In genomic region chr2:218566296-218566695, GRCh38 we compare ENCODE assay signal across 13 cellular contexts. TPM values are rescaled to one million over a fixed set of nuclear protein-coding genes. Genes with fewer than 3 reads are reported as not detected.
DNase-seq lines count a peak whose midpoint lies in the region; ATAC-seq and TF ChIP-seq lines count a peak whose summit lies in the region.
"Had no signal": no experiment of that assay in that cellular context is flagged by ENCODE, and none has a peak within 500 bp of the region (broad histone marks: within the 10 kb centered on the region; RNA-seq: fewer than 3 reads in every experiment).

No MANE protein-coding gene starts in this region.

- H3K4me1 ChIP-seq in CD8-positive, alpha-beta T cell (ENCODE audit: insufficient read depth, low read length), result peaks cover 37% of the 10 kb centered on the region
- H3K4me1 ChIP-seq in HUES64 (ENCODE audit: insufficient read depth, low read length), result peaks cover 17% of the 10 kb centered on the region

- WGBS in HUES64, result 100% methylated on average over 1 of the region's 1 CpG

- H3K4me3 ChIP-seq in CD8-positive, alpha-beta T cell (ENCODE audit: low read depth, low read length), result no peak overlapping the region
- H3K4me3 ChIP-seq in HUES64 (ENCODE audit: low read length) (peak overlapping the region; percentile 87; the same call in 1 of the 2 replicates), MG63 (no peak overlapping the region)
- H3K4me3 ChIP-seq: tibial artery had no signal

- H3K36me3 Mint-ChIP-seq in CD8-positive, alpha-beta T cell, result peaks cover 53% of the 10 kb centered on the region
- peaks cover 68% of the 10 kb centered on the region for H3K36me3 Mint-ChIP-seq in activated CD4-positive, alpha-beta memory T cell treated with anti-CD3 and anti-CD28 coated beads, Interleukin-2, amount 10 ng/mL, durations not matched to agents 7 days and 5 days (ENCODE audit: low read depth)
- H3K36me3 Mint-ChIP-seq in natural killer cell, result no peaks in the 10 kb centered on the region

- no peaks in the 10 kb centered on the region for H3K27me3 ChIP-seq in CD8-positive, alpha-beta T cell (ENCODE audit: insufficient read depth, low read length)
- H3K27me3 ChIP-seq in HUES64 (ENCODE audit: insufficient read depth, low read length), result no peaks in the 10 kb centered on the region
- no peaks in the 10 kb centered on the region for H3K27me3 ChIP-seq in MG63
- H3K27me3 ChIP-seq: tibial artery had no signal

- H3K9me3 ChIP-seq in CD8-positive, alpha-beta T cell (ENCODE audit: low read length), result no peaks in the 10 kb centered on the region
- H3K9me3 ChIP-seq in HUES64 (ENCODE audit: insufficient read depth, low read depth, low read length), result no peaks in the 10 kb centered on the region
- H3K9me3 ChIP-seq in MG63, result no peaks in the 10 kb centered on the region
- H3K9me3 ChIP-seq: psoas muscle, tibial artery had no signal

- no peaks in the 10 kb centered on the region for H3K27me3 Mint-ChIP-seq in CD8-positive, alpha-beta T cell (ENCODE audit: low read depth)
- no peaks in the 10 kb centered on the region for H3K27me3 Mint-ChIP-seq in activated CD4-positive, alpha-beta memory T cell treated with anti-CD3 and anti-CD28 coated beads, Interleukin-2, amount 10 ng/mL, durations not matched to agents 7 days and 5 days
- H3K27me3 Mint-ChIP-seq in natural killer cell (ENCODE audit: low read depth in 2 of 2), result no peaks in the 10 kb centered on the region

- POLR2A ChIA-PET in CD8-positive, alpha-beta T cell (lab: Charles Lee), result no interaction called here
- POLR2A ChIA-PET in activated CD4-positive, alpha-beta memory T cell treated with anti-CD3 and anti-CD28 coated beads, Interleukin-2, amount 10 ng/mL, durations not matched to agents 7 days and 5 days (lab: Charles Lee), result interaction anchor here (2.6 kb wide), 1 partner anchor 93 kb away, joined by 19 read pairs; the partner anchor contains the start of genes BCS1L and ZNF142

- H3K27ac Mint-ChIP-seq in CD8-positive, alpha-beta T cell, result peak overlapping the region; percentile 32
- peak overlapping the region; percentile 26 for H3K27ac Mint-ChIP-seq in activated CD4-positive, alpha-beta memory T cell treated with anti-CD3 and anti-CD28 coated beads, Interleukin-2, amount 10 ng/mL, durations not matched to agents 7 days and 5 days
- peak overlapping the region; percentile 92 to 95 for H3K27ac Mint-ChIP-seq in natural killer cell

- TF ChIP-seq CTCF in CD8-positive, alpha-beta T cell (IDR thresholded peaks at IDR 0.05), result no peak
- no peak for TF ChIP-seq CTCF in natural killer cell (IDR thresholded peaks at IDR 0.05)

- CTCF ChIA-PET in CD8-positive, alpha-beta T cell (lab: Charles Lee), result no interaction called here
- CTCF ChIA-PET in activated CD4-positive, alpha-beta memory T cell treated with anti-CD3 and anti-CD28 coated beads, Interleukin-2, amount 10 ng/mL, durations not matched to agents 7 days and 5 days (lab: Charles Lee), result no interaction called here

- peak overlapping the region; percentile 96 for H3K4me3 Mint-ChIP-seq in CD8-positive, alpha-beta T cell
- H3K4me3 Mint-ChIP-seq in activated CD4-positive, alpha-beta memory T cell treated with anti-CD3 and anti-CD28 coated beads, Interleukin-2, amount 10 ng/mL, durations not matched to agents 7 days and 5 days, result peak overlapping the region; percentile 93
- H3K4me3 Mint-ChIP-seq in natural killer cell, result peak overlapping the region; percentile 99

- no peak for ATAC-seq in CD8-positive, alpha-beta T cell
- ATAC-seq in natural killer cell, result no peak
- ATAC-seq: left colon, psoas muscle had no signal

- intact Hi-C loops in CD8-positive, alpha-beta T cell (cut with DNase I, micrococcal nuclease), result loop anchor here (5.0 kb wide), 5 partner anchors 106 to 1031 kb away; partner anchors contain the start of genes CNPPD1 (in 1 of the 2), GMPPA (in 1 of the 2), RETREG2 (in 1 of the 2) and RNF25 (in 1 of the 2)
- intact Hi-C loops in natural killer cell (cut with micrococcal nuclease), result loop anchor here (5.0 kb wide), 2 partner anchors 691 to 821 kb away; partner anchors contain the start of gene DNPEP

- H3K9me3 Mint-ChIP-seq in CD8-positive, alpha-beta T cell, result no peaks in the 10 kb centered on the region
- no peaks in the 10 kb centered on the region for H3K9me3 Mint-ChIP-seq in activated CD4-positive, alpha-beta memory T cell treated with anti-CD3 and anti-CD28 coated beads, Interleukin-2, amount 10 ng/mL, durations not matched to agents 7 days and 5 days
- H3K9me3 Mint-ChIP-seq in natural killer cell, result no peaks in the 10 kb centered on the region

- no peak for DNase-seq in CD8-positive, alpha-beta T cell
- DNase-seq in activated CD4-positive, alpha-beta memory T cell treated with anti-CD3 and anti-CD28 coated beads, Interleukin-2, amount 10 ng/mL, durations not matched to agents 7 days and 5 days, result no peak
- DNase-seq in natural killer cell (no peak), NCI-H1436 treated with DMSO at 0.1 percent for 48 hours (lab: John Stamatoyannopoulos, UW) (no peak), NCI-H2029 treated with DMSO at 0.1 percent for 48 hours (lab: John Stamatoyannopoulos, UW) (no peak), MG63 (no peak), SK-N-DZ (ENCODE audit: low spot score) (no peak)
- DNase-seq: left colon, NCI-H345, psoas muscle, SHP77, tibial artery had no signal

- H3K9ac ChIP-seq in HUES64 (ENCODE audit: low read depth, low read length), result no peak overlapping the region

- H3K27ac ChIP-seq in CD8-positive, alpha-beta T cell (ENCODE audit: low read depth, low read length), result no peak overlapping the region
- H3K27ac ChIP-seq in HUES64 (ENCODE audit: low read depth, low read length), result no peak overlapping the region

- H3K4me1 Mint-ChIP-seq in CD8-positive, alpha-beta T cell (ENCODE audit: low read depth), result peaks cover 55% of the 10 kb centered on the region
- peaks cover 56% of the 10 kb centered on the region for H3K4me1 Mint-ChIP-seq in activated CD4-positive, alpha-beta memory T cell treated with anti-CD3 and anti-CD28 coated beads, Interleukin-2, amount 10 ng/mL, durations not matched to agents 7 days and 5 days
- peaks cover 41 to 65% of the 10 kb centered on the region in 2 donors for H3K4me1 Mint-ChIP-seq in natural killer cell

- peaks cover 4% of the 10 kb centered on the region for H3K36me3 ChIP-seq in CD8-positive, alpha-beta T cell (ENCODE audit: insufficient read depth, low read length)
- H3K36me3 ChIP-seq in HUES64 (ENCODE audit: insufficient read depth, low read length) (peaks cover 61% of the 10 kb centered on the region), MG63 (peaks cover 52% of the 10 kb centered on the region)

RNA-seq across cellular contexts. Expression of gene USP37, which starts 1.9 kb away (rescaled TPM):
- total RNA-seq in CD8-positive, alpha-beta T cell, result 10 to 100 TPM; 22.8 to 23.2 TPM
- polyA plus RNA-seq in HUES64 (2013, experiment 1 of 2), result 12.4 TPM
- 11.5 TPM for polyA plus RNA-seq in HUES64 (2013, experiment 2 of 2)
- total RNA-seq in activated CD4-positive, alpha-beta memory T cell treated with anti-CD3 and anti-CD28 coated beads, Interleukin-2, amount 10 ng/mL, durations not matched to agents 7 days and 5 days, result 10 to 100 TPM; 30.2 to 32.7 TPM
- 10 to 100 TPM; 18.3 to 26.2 (median 21.6) TPM for total RNA-seq in natural killer cell
- total RNA-seq in MG63 (2014; rRNA removed; shearing (Covaris generic); ENCODE audit: low replicate concordance), result 4.9 and 6.8 TPM in 2 replicates
- 12.6 and 15.5 TPM in 2 replicates for polyA plus RNA-seq in SK-N-DZ (2014; cell fraction: cytosol; rRNA removed)
- polyA plus RNA-seq in SK-N-DZ (2014; cell fraction: nucleus; rRNA removed), result 12.1 and 17.8 TPM in 2 replicates

RNA-seq across cellular contexts. Expression of gene CNOT9, which starts 2.3 kb away (rescaled TPM):
- 10 to 100 TPM; 73.9 to 79.3 TPM for total RNA-seq in CD8-positive, alpha-beta T cell
- 78.1 TPM for polyA plus RNA-seq in HUES64 (2013, experiment 1 of 2)
- polyA plus RNA-seq in HUES64 (2013, experiment 2 of 2), result 74.8 TPM
- 10 to 100 TPM; 77.1 to 77.3 TPM for total RNA-seq in activated CD4-positive, alpha-beta memory T cell treated with anti-CD3 and anti-CD28 coated beads, Interleukin-2, amount 10 ng/mL, durations not matched to agents 7 days and 5 days
- total RNA-seq in natural killer cell, result 10 to 100 TPM; 61.4 to 66.7 (median 66.3) TPM
- 115 and 131 TPM in 2 replicates for total RNA-seq in MG63 (2014; rRNA removed; shearing (Covaris generic); ENCODE audit: low replicate concordance)
- polyA plus RNA-seq in SK-N-DZ (2014; cell fraction: cytosol; rRNA removed), result 67.4 and 68.5 TPM in 2 replicates
- 92.0 and 102 TPM in 2 replicates for polyA plus RNA-seq in SK-N-DZ (2014; cell fraction: nucleus; rRNA removed)

RNA-seq across cellular contexts. Expression of gene PLCD4, which starts 41.4 kb away (rescaled TPM):
- total RNA-seq in CD8-positive, alpha-beta T cell, result 1 to 10 TPM in 1 of 2 experiments, under 1 TPM in 1; 0.67 to 1.0 TPM
- polyA plus RNA-seq in HUES64 (2013, experiment 1 of 2), result 0.45 TPM
- 0.70 TPM for polyA plus RNA-seq in HUES64 (2013, experiment 2 of 2)
- total RNA-seq in activated CD4-positive, alpha-beta memory T cell treated with anti-CD3 and anti-CD28 coated beads, Interleukin-2, amount 10 ng/mL, durations not matched to agents 7 days and 5 days, result under 1 TPM; 0.10 to 0.38 TPM
- under 1 TPM; 0.43 to 0.83 (median 0.54) TPM for total RNA-seq in natural killer cell
- total RNA-seq in MG63 (2014; rRNA removed; shearing (Covaris generic); ENCODE audit: low replicate concordance), result 0.74 and 1.2 TPM in 2 replicates
- 0.16 TPM in 1 of 2 replicates, not detected in the other for polyA plus RNA-seq in SK-N-DZ (2014; cell fraction: cytosol; rRNA removed)
- 0.39 and 0.63 TPM in 2 replicates for polyA plus RNA-seq in SK-N-DZ (2014; cell fraction: nucleus; rRNA removed)

Comparison
In these comparisons a context has a peak if more than half of its experiments do, and no peak if none do; other contexts are left out.
1. H3K27ac Mint-ChIP-seq: peak in every context shown above with its lines; median percentile 94 in natural killer cell; 32 in CD8-positive, alpha-beta T cell; 26 in activated CD4-positive, alpha-beta memory T cell treated with anti-CD3 and anti-CD28 coated beads, Interleukin-2, amount 10 ng/mL, durations not matched to agents 7 days and 5 days.